ENCODE assay signal across 11 cellular contexts in genomic region chr12:27260746-27261145, GRCh38. TPM values are rescaled to one million over a fixed set of nuclear protein-coding genes. Genes with fewer than 3 reads are reported as not detected.
A peak's percentile ranks its signal among the peaks of the same experiment; 100 is the strongest.
DNase-seq lines count a peak whose midpoint lies in the region; TF ChIP-seq lines count a peak whose summit lies in the region.
"Had no signal": no experiment of that assay in that cellular context is flagged by ENCODE, and none has a peak within 500 bp of the region (broad histone marks: within the 10 kb centered on the region; RNA-seq: fewer than 3 reads in every experiment).

No MANE protein-coding gene starts in this region.

- peak overlapping the region; percentile 75 to 87 (median 83) for H3K27ac Mint-ChIP-seq in CD14-positive monocyte
- H3K27ac Mint-ChIP-seq: CD8-positive, alpha-beta T cell had no signal

- peak overlapping the region; percentile 20 for H3K4me2 ChIP-seq in fibroblast of lung (ENCODE audit: extremely low read depth, insufficient read depth, low read length)

- peaks cover 37% of the 10 kb centered on the region for H3K4me1 Mint-ChIP-seq in CD14-positive monocyte

- H3K4me3 ChIP-seq in adipocyte (ENCODE audit: low read length) = peak overlapping the region; percentile 66
- no peak overlapping the region for H3K4me3 ChIP-seq in fibroblast of lung (replicated peaks in 1 of 4; ENCODE audit: control extremely low read depth in 1 of 4, insufficient read depth in 1 of 4, low read depth in 3 of 4, low read length in 4 of 4)
- H3K4me3 ChIP-seq: cardiac muscle cell had no signal

- H3K36me3 Mint-ChIP-seq in CD14-positive monocyte = peaks cover 18 to 25% of the 10 kb centered on the region in 2 donors

- no peak overlapping the region for H3K27ac ChIP-seq in fibroblast of lung (ENCODE audit: insufficient read depth, low read length)
- H3K27ac ChIP-seq: cardiac muscle cell had no signal

- H3K9ac ChIP-seq in adipocyte (ENCODE audit: low read length) = peak overlapping the region; percentile 78
- no peak overlapping the region for H3K9ac ChIP-seq in fibroblast of lung (ENCODE audit: insufficient read depth, low read length)

- TF ChIP-seq CTCF in CD14-positive monocyte (IDR thresholded peaks at IDR 0.05) = no peak
- no peak for TF ChIP-seq CTCF in fibroblast of lung (conservative IDR thresholded peaks at IDR 0.05 in 1 of 2, IDR thresholded peaks at IDR 0.05 in 1 of 2; ENCODE audit: low read depth in 1 of 2, low read length in 2 of 2)

- H3K27me3 ChIP-seq in adipocyte (replicated peaks; ENCODE audit: control insufficient read depth, insufficient read depth, low read length) (no peaks in the 10 kb centered on the region), fibroblast of lung (ENCODE audit: control insufficient read depth, insufficient read depth, low read length) (no peaks in the 10 kb centered on the region)
- H3K27me3 ChIP-seq: cardiac muscle cell had no signal

- H3K4me1 ChIP-seq in adipocyte (ENCODE audit: control insufficient read depth, insufficient read depth, low read length) (peaks cover 70% of the 10 kb centered on the region), fibroblast of lung (ENCODE audit: control insufficient read depth, extremely low read depth, insufficient read depth, low read length) (peaks cover 3% of the 10 kb centered on the region)

- H3K27me3 Mint-ChIP-seq in CD14-positive monocyte (ENCODE audit: low read depth in 3 of 3) = peaks cover 0 to under 1% (median 0%) of the 10 kb centered on the region in 3 donors

- no peaks in the 10 kb centered on the region for H4K20me1 ChIP-seq in fibroblast of lung (ENCODE audit: control insufficient read depth, extremely low read depth, insufficient read depth, low read length)

- H3K9me3 Mint-ChIP-seq in CD14-positive monocyte = no peaks in the 10 kb centered on the region
- H3K9me3 Mint-ChIP-seq: CD8-positive, alpha-beta T cell had no signal

- H3K4me3 Mint-ChIP-seq in CD14-positive monocyte = peak overlapping the region in 1 of 2 donors; percentile 40
- H3K4me3 Mint-ChIP-seq: CD8-positive, alpha-beta T cell had no signal

- no peak for DNase-seq in CD14-positive monocyte (ENCODE audit: low spot score)
- DNase-seq in adipocyte (ENCODE audit: low read depth) = peak; percentile 76
- peak; percentile 60 to 76 for DNase-seq in fibroblast of lung (ENCODE audit: low read depth in 2 of 2)
- peak; percentile 55 for DNase-seq in renal cortical epithelial cell (ENCODE audit: low read depth)
- no peak for DNase-seq in activated CD8-positive, alpha-beta memory T cell treated with anti-CD3 and anti-CD28 coated beads, Interleukin-2, amount 50 U/mL, for 4 hours
- no peak for DNase-seq in islet precursor cell
- DNase-seq in middle frontal gyrus (ENCODE audit: extremely low spot score, low spot score) = no peak
- no peak for DNase-seq in NCI-H2196 treated with DMSO at 0.1 percent for 48 hours (lab: John Stamatoyannopoulos, UW; ENCODE audit: unreplicated experiment)
- DNase-seq: CD8-positive, alpha-beta T cell; NCI-H2171 treated with DMSO at 0.1 percent for 48 hours had no signal

- no peak overlapping the region for H2AFZ ChIP-seq in fibroblast of lung (ENCODE audit: low read length)

- H3K9me3 ChIP-seq in adipocyte (ENCODE audit: control insufficient read depth, low read length) (no peaks in the 10 kb centered on the region), fibroblast of lung (ENCODE audit: control insufficient read depth, insufficient read depth, low read depth, low read length) (no peaks in the 10 kb centered on the region)

- no peaks in the 10 kb centered on the region for H3K79me2 ChIP-seq in fibroblast of lung (ENCODE audit: control insufficient read depth, insufficient read depth, low read length)

- H3K36me3 ChIP-seq in adipocyte (ENCODE audit: control insufficient read depth, insufficient read depth, low read length, severe bottlenecking) (peaks cover 8% of the 10 kb centered on the region), fibroblast of lung (ENCODE audit: control insufficient read depth, insufficient read depth, low read length) (no peaks in the 10 kb centered on the region)
- H3K36me3 ChIP-seq: cardiac muscle cell had no signal

- intact Hi-C loops in CD14-positive monocyte (cut with micrococcal nuclease) = no loop called here

RNA-seq across cellular contexts. Expression of gene STK38L, which starts 16.7 kb away (rescaled TPM):
- polyA plus RNA-seq in CD14-positive monocyte (10 to 100 TPM; 20.0 to 29.5 TPM), fibroblast of lung (8.9 and 19.9 TPM in 2 replicates)
- total RNA-seq in fibroblast of lung (16.5 and 18.0 TPM in 2 replicates), renal cortical epithelial cell (15.7 and 32.5 TPM in 2 replicates)
- 9.0 and 16.3 TPM in 2 replicates for polyA plus RNA-seq in fibroblast of lung (2012)
- polyA minus RNA-seq in fibroblast of lung (ENCODE audit: low replicate concordance) = 0.51 and 1.5 TPM in 2 replicates

Comparison
In these comparisons a context has a peak if more than half of its experiments do, and no peak if none do; other contexts are left out.
1. DNase-seq: peak in adipocyte (single experiment), fibroblast of lung (2 of 2) and renal cortical epithelial cell (single experiment); none in CD14-positive monocyte (single experiment), activated CD8-positive, alpha-beta memory T cell treated with anti-CD3 and anti-CD28 coated beads, Interleukin-2, amount 50 U/mL, for 4 hours (single experiment), islet precursor cell (single experiment), middle frontal gyrus (single experiment) and NCI-H2196 treated with DMSO at 0.1 percent for 48 hours (single experiment).